In the genomic region with DNA sequence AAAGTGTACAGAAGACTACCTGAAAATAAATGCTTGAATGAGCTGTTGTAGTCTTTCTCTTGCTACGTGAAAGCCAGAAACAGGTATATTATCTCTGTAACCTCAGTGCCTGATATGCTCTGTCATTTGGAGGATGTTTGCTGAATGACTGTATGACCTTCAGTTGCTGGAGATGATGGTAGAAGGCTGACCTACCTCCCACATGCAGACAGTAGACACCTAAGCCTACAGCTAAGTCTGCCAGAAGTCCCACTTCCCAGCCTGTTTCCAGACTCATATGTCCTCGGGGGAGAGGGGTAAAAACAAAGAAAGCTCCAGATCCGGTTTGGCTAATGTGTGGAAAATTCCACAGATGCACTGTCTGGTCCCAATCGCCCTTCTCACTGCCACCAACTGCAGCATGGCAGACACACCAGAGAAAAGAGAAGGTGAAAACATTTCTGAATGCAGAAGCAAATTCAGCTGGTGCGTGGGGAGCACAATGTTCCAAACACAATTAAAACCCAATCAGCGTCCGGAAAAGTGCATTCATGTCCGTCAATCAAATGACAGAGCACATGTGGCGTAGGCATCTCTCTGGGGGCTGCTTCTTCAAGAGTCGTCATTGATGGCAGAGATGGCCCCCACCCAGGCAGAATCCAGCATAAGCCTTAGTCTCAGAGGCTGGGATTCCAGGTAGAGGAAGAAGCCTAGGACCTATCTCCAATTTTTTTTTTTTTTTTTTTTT, we compare ENCODE assay signal across 27 cellular contexts.
DNase-seq lines count a peak whose midpoint lies in the region; ATAC-seq, FAIRE-seq and TF ChIP-seq lines count a peak whose summit lies in the region.
"Had no signal": no experiment of that assay in that cellular context is flagged by ENCODE, and none has a peak within 500 bp of the region (broad histone marks: within the 10 kb centered on the region; RNA-seq: fewer than 3 reads in every experiment).

No MANE protein-coding gene starts in this region.

- H3K27ac ChIP-seq in A549 (no peak overlapping the region), GM23338 (ENCODE audit: low read depth) (no peak overlapping the region), K562 (ENCODE audit: extremely low read depth, low read depth, low read length) (no peak overlapping the region), psoas muscle (no peak overlapping the region)
- H3K27ac ChIP-seq: HL-60, KMS-11, SK-N-MC had no signal

- no peaks in the 10 kb centered on the region for H3K9me1 ChIP-seq in K562 (ENCODE audit: control insufficient read depth, insufficient read depth, low read length)

- 0 out of 3 replicates have a peak overlapping the region, but pooled peaks have one; percentile 24 for H3K4me2 ChIP-seq in A549
- no peak overlapping the region for H3K4me2 ChIP-seq in GM23338
- no peak overlapping the region for H3K4me2 ChIP-seq in K562 (ENCODE audit: insufficient read depth, low read length)
- H3K4me2 ChIP-seq: KMS-11 had no signal

- H3K79me2 ChIP-seq in GM23338 (replicated peaks; ENCODE audit: insufficient read depth), result no peaks in the 10 kb centered on the region
- no peaks in the 10 kb centered on the region for H3K79me2 ChIP-seq in K562 (ENCODE audit: control insufficient read depth, insufficient read depth, low read length)

- ATAC-seq in A549 (peak in 1 of 2 experiments; percentile 49; a peak in 2 of 6 replicates), GM23338 (no peak), K562 (no peak), HG03460 (IDR thresholded peaks at IDR 0.05; ENCODE audit: unreplicated experiment) (no peak), psoas muscle (no peak)

- in situ Hi-C loops in K562 (cut with MboI), result no loop called here

- FAIRE-seq in A549 (lab: Jason Lieb, UNC), result no peak
- no peak for FAIRE-seq in K562 (lab: Jason Lieb, UNC)
- FAIRE-seq: A204.1, GM12891 had no signal

- CTCF ChIA-PET in A549 (lab: Yijun Ruan, JAX) (interaction anchor here (0.8 to 1.4 kb wide), 2 partner anchors 10 to 13 kb away, joined by 3 to 4 read pairs; no protein-coding TSS in a partner anchor), K562 (lab: Yijun Ruan, JAX; ENCODE audit: low intra/inter-chr PET ratio) (no interaction called here)

- H2AFZ ChIP-seq in GM23338 (0 out of 2 replicates have a peak overlapping the region, but pooled peaks have one; percentile 32), K562 (ENCODE audit: low read depth, low read length) (no peak overlapping the region)

- WGBS in A549 (ENCODE audit: missing lambda C conversion rate), result 67% methylated on average over 10 of the region's 10 CpGs
- WGBS in K562 (ENCODE audit: insufficient coverage, low coverage, missing lambda C conversion rate), result 3% methylated on average over 9 of the region's 10 CpGs
- 48 to 63% (median 53%) methylated on average over 10 of the region's 10 CpGs for WGBS in psoas muscle, 3 donors

- peaks cover 11% of the 10 kb centered on the region for H3K4me1 ChIP-seq in A549
- no peaks in the 10 kb centered on the region for H3K4me1 ChIP-seq in GM23338 (ENCODE audit: insufficient read depth)
- H3K4me1 ChIP-seq in K562 (replicated peaks in 1 of 2; ENCODE audit: control insufficient read depth in 2 of 2, insufficient read depth in 2 of 2, low read length in 2 of 2), result no peaks in the 10 kb centered on the region
- no peaks in the 10 kb centered on the region for H3K4me1 ChIP-seq in psoas muscle

- H3K27me3 ChIP-seq in GM23338 (ENCODE audit: insufficient read depth) (no peaks in the 10 kb centered on the region), K562 (ENCODE audit: control insufficient read depth in 2 of 2, insufficient read depth in 2 of 2, low read length in 2 of 2) (peaks cover 2 to 5% of the 10 kb centered on the region in 2 experiments; a peak in 3 of 5 replicates), psoas muscle (ENCODE audit: insufficient read depth in 3 of 3, low read length in 2 of 3) (no peaks in the 10 kb centered on the region)

- H3K36me3 ChIP-seq in GM23338 (ENCODE audit: insufficient read depth), result no peaks in the 10 kb centered on the region
- no peaks in the 10 kb centered on the region for H3K36me3 ChIP-seq in K562 (ENCODE audit: control insufficient read depth, insufficient read depth, low read length)
- H3K36me3 ChIP-seq in psoas muscle (ENCODE audit: insufficient read depth in 1 of 2, low read depth in 1 of 2), result no peaks in the 10 kb centered on the region

- no peaks in the 10 kb centered on the region for H3K9me2 ChIP-seq in GM23338 (ENCODE audit: insufficient read depth)

- H3K4me3 Mint-ChIP-seq in GM23338, result no peak overlapping the region
- no peak overlapping the region for H3K4me3 Mint-ChIP-seq in nephron
- no peak overlapping the region for H3K4me3 Mint-ChIP-seq in activated T-helper 2 cell treated with anti-CD3 and anti-CD28 coated beads, Interferon-gamma antibody, Interleukin-2, Interleukin-4, amounts not matched to agents 10 μg/mL and 5 μg/mL and 100 μg/mL, durations not matched to agents 14 hours and 24 hours and 36 hours (ENCODE audit: low read depth)
- H3K4me3 Mint-ChIP-seq: CD4-positive, CD25-positive, alpha-beta regulatory T cell had no signal

- intact Hi-C loops in K562 (cut with micrococcal nuclease) (no loop called here), psoas muscle (cut with DNase I) (no loop called here)
- intact Hi-C loops in activated T-helper 2 cell treated with anti-CD3 and anti-CD28 coated beads, Interferon-gamma antibody, Interleukin-2, Interleukin-4, amounts not matched to agents 10 μg/mL and 5 μg/mL and 100 μg/mL, durations not matched to agents 14 hours and 24 hours and 36 hours (cut with micrococcal nuclease), result no loop called here

- no peak for TF ChIP-seq POLR2A in A549 (IDR thresholded peaks at IDR 0.05; ENCODE audit: low read length)
- TF ChIP-seq POLR2A in K562 (conservative IDR thresholded peaks at IDR 0.05), result no peak

- POLR2A ChIA-PET in A549 (lab: Yijun Ruan, JAX) (interaction anchor here (1.1 kb wide), 1 partner anchor 76 kb away, joined by 4 read pairs; the partner anchor contains the start of gene TBX3), K562 (lab: Yijun Ruan, JAX) (no interaction called here)

- no peak for TF ChIP-seq EP300 in A549 (IDR thresholded peaks at IDR 0.05)
- no peak for TF ChIP-seq EP300 in K562 (IDR thresholded peaks at IDR 0.05; ENCODE audit: low read length)

- no peak overlapping the region for H3K9ac ChIP-seq in K562 (ENCODE audit: insufficient read depth in 1 of 2, low read depth in 2 of 2, low read length in 2 of 2)
- H3K9ac ChIP-seq: KMS-11 had no signal

- H3K36me3 Mint-ChIP-seq in GM23338 (ENCODE audit: low read depth) (no peaks in the 10 kb centered on the region), nephron (ENCODE audit: low read depth) (no peaks in the 10 kb centered on the region)
- H3K36me3 Mint-ChIP-seq in activated T-helper 2 cell treated with anti-CD3 and anti-CD28 coated beads, Interferon-gamma antibody, Interleukin-2, Interleukin-4, amounts not matched to agents 10 μg/mL and 5 μg/mL and 100 μg/mL, durations not matched to agents 14 hours and 24 hours and 36 hours (ENCODE audit: low read depth), result no peaks in the 10 kb centered on the region
- H3K36me3 Mint-ChIP-seq: CD4-positive, CD25-positive, alpha-beta regulatory T cell had no signal

- H3K27ac Mint-ChIP-seq in GM23338 (no peak overlapping the region), nephron (peak overlapping the region in 2 of 3 experiments; percentile 68 to 75)
- H3K27ac Mint-ChIP-seq in activated T-helper 2 cell treated with anti-CD3 and anti-CD28 coated beads, Interferon-gamma antibody, Interleukin-2, Interleukin-4, amounts not matched to agents 10 μg/mL and 5 μg/mL and 100 μg/mL, durations not matched to agents 14 hours and 24 hours and 36 hours, result no peak overlapping the region
- H3K27ac Mint-ChIP-seq: CD4-positive, CD25-positive, alpha-beta regulatory T cell had no signal

- TF ChIP-seq CTCF in A549 (IDR thresholded peaks at IDR 0.05) (no peak), GM23338 (conservative IDR thresholded peaks at IDR 0.05; ENCODE audit: low read depth in 2 of 2) (no peak), K562 (IDR thresholded peaks at IDR 0.05 in 2 of 3, conservative IDR thresholded peaks at IDR 0.05 in 1 of 3; ENCODE audit: insufficient read depth in 2 of 3, low read depth in 1 of 3, low read length in 3 of 3) (no peak), nephron (IDR thresholded peaks at IDR 0.05; ENCODE audit: unreplicated experiment in 3 of 3) (no peak), psoas muscle (IDR thresholded peaks at IDR 0.05) (no peak)

- BruUV-seq in K562 (replicated peaks; lab: Mats Ljungman, UMichigan), result no TSS peak

- TF ChIP-seq RAD21 in A549 (conservative IDR thresholded peaks at IDR 0.05 in 1 of 2, IDR thresholded peaks at IDR 0.05 in 1 of 2) (no peak), K562 (CRISPR knock-in tag; conservative IDR thresholded peaks at IDR 0.05 in 1 of 2, IDR thresholded peaks at IDR 0.05 in 1 of 2) (no peak)

- H4K20me1 ChIP-seq in GM23338 (replicated peaks; ENCODE audit: insufficient read depth) (no peaks in the 10 kb centered on the region), K562 (replicated peaks; ENCODE audit: control insufficient read depth, insufficient read depth, low read length) (no peaks in the 10 kb centered on the region)

- H3K4me3 ChIP-seq in A549, result no peak overlapping the region
- no peak overlapping the region for H3K4me3 ChIP-seq in GM23338
- no peak overlapping the region for H3K4me3 ChIP-seq in K562
- no peak overlapping the region for H3K4me3 ChIP-seq in psoas muscle
- H3K4me3 ChIP-seq: SK-N-MC had no signal

- no peaks in the 10 kb centered on the region for H3F3A ChIP-seq in GM23338 (replicated peaks; ENCODE audit: low read depth)

- peak in 1 of 2 experiments; percentile 36 for DNase-seq in A549 (ENCODE audit: low read depth in 1 of 2, low spot score in 1 of 2)
- DNase-seq in GM23338 (ENCODE audit: low spot score), result no peak
- DNase-seq in K562 (ENCODE audit: extremely low read depth in 1 of 4, low spot score in 3 of 4), result no peak
- DNase-seq in NCI-H2196 treated with DMSO at 0.1 percent for 48 hours (lab: John Stamatoyannopoulos, UW; ENCODE audit: unreplicated experiment), result no peak
- DNase-seq in psoas muscle, result no peak
- no peak for DNase-seq in activated T-helper 2 cell treated with anti-CD3 and anti-CD28 coated beads, Interferon-gamma antibody, Interleukin-2, Interleukin-4, amounts not matched to agents 10 μg/mL and 5 μg/mL and 100 μg/mL, durations not matched to agents 14 hours and 24 hours and 36 hours (ENCODE audit: low spot score)
- DNase-seq: CD4-positive, CD25-positive, alpha-beta regulatory T cell; COR-L47; DMS79 treated with DMSO at 0.1 percent for 48 hours; GOT3; HCEC 1CT; MV-4-11; NCI-H1105 treated with DMSO at 0.1 percent for 48 hours; NCI-H2081; NCI-H2171; NCI-H524 treated with DMSO at 0.1 percent for 48 hours; NCI-H82; OCI-M1; RPMI8226; SHP77 treated with DMSO at 0.1 percent for 48 hours had no signal

- H3K9me3 ChIP-seq in A549 (no peaks in the 10 kb centered on the region), K562 (replicated peaks; ENCODE audit: control insufficient read depth, insufficient read depth, low read depth, low read length) (no peaks in the 10 kb centered on the region), psoas muscle (no peaks in the 10 kb centered on the region)

- H3K4me1 Mint-ChIP-seq in GM23338 (peaks cover 9% of the 10 kb centered on the region; the same call in 2 of the 3 replicates), nephron (peaks cover 36% of the 10 kb centered on the region)
- H3K4me1 Mint-ChIP-seq in activated T-helper 2 cell treated with anti-CD3 and anti-CD28 coated beads, Interferon-gamma antibody, Interleukin-2, Interleukin-4, amounts not matched to agents 10 μg/mL and 5 μg/mL and 100 μg/mL, durations not matched to agents 14 hours and 24 hours and 36 hours (ENCODE audit: low read depth), result no peaks in the 10 kb centered on the region

- peaks cover 1% of the 10 kb centered on the region for H3K27me3 Mint-ChIP-seq in GM23338 (ENCODE audit: insufficient read depth, low read depth, poor library complexity)
- H3K27me3 Mint-ChIP-seq in nephron (ENCODE audit: low read depth), result peaks cover 13% of the 10 kb centered on the region
- no peaks in the 10 kb centered on the region for H3K27me3 Mint-ChIP-seq in activated T-helper 2 cell treated with anti-CD3 and anti-CD28 coated beads, Interferon-gamma antibody, Interleukin-2, Interleukin-4, amounts not matched to agents 10 μg/mL and 5 μg/mL and 100 μg/mL, durations not matched to agents 14 hours and 24 hours and 36 hours (ENCODE audit: low read depth)
- H3K27me3 Mint-ChIP-seq: CD4-positive, CD25-positive, alpha-beta regulatory T cell had no signal

- H3K9me3 Mint-ChIP-seq in GM23338 (no peaks in the 10 kb centered on the region), nephron (no peaks in the 10 kb centered on the region)
- H3K9me3 Mint-ChIP-seq in activated T-helper 2 cell treated with anti-CD3 and anti-CD28 coated beads, Interferon-gamma antibody, Interleukin-2, Interleukin-4, amounts not matched to agents 10 μg/mL and 5 μg/mL and 100 μg/mL, durations not matched to agents 14 hours and 24 hours and 36 hours, result peaks cover 5% of the 10 kb centered on the region

Comparison
In these comparisons a context has a peak if more than half of its experiments do, and no peak if none do; other contexts are left out.
1. H3K27ac Mint-ChIP-seq: peak in nephron (2 of 3); none in GM23338 (single experiment) and activated T-helper 2 cell treated with anti-CD3 and anti-CD28 coated beads, Interferon-gamma antibody, Interleukin-2, Interleukin-4, amounts not matched to agents 10 μg/mL and 5 μg/mL and 100 μg/mL, durations not matched to agents 14 hours and 24 hours and 36 hours (single experiment).